In the genomic region with DNA sequence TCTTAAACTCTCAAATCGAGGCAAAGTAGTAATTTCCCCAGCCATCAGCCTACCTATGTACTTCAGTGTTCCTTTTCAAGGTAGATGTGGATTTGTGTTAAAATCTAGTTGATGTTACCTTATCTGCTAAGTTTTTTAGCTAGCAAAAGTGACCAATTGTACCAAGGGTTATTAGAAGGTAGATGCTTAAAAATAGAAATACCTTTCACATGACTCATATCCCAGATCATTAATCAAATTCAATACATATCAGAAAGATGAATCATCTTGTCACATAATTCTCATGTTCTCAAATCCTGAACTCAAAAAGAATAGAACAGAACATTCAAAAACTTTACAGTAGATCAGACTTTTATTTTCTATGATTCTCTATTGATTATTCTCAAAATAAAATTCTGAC, we compare ENCODE assay signal across 21 cellular contexts. TPM values are rescaled to one million over a fixed set of nuclear protein-coding genes. Genes with fewer than 3 reads are reported as not detected.
A peak's percentile ranks its signal among the peaks of the same experiment; 100 is the strongest.
DNase-seq lines count a peak whose midpoint lies in the region; ATAC-seq, FAIRE-seq and TF ChIP-seq lines count a peak whose summit lies in the region.
"Had no signal": no experiment of that assay in that cellular context is flagged by ENCODE, and none has a peak within 500 bp of the region (broad histone marks: within the 10 kb centered on the region; RNA-seq: fewer than 3 reads in every experiment).

No MANE protein-coding gene starts in this region.

- no peak overlapping the region for H3K4me3 ChIP-seq in H1 (ENCODE audit: extremely low read depth in 1 of 4, insufficient read depth in 2 of 4, low read depth in 3 of 4, low read length in 4 of 4)
- H3K4me3 ChIP-seq in mesodermal cell (ENCODE audit: extremely low read depth, insufficient read depth, low read length, poor library complexity, severe bottlenecking) = no peak overlapping the region
- no peak overlapping the region for H3K4me3 ChIP-seq in neural progenitor cell
- no peak overlapping the region for H3K4me3 ChIP-seq in spleen
- H3K4me3 ChIP-seq: BLaER1 treated with 17β-estradiol and CSF1 and Interleukin-3, amounts not matched to agents 10 nM and 100 nM; transverse colon had no signal

- H3K79me1 ChIP-seq in H1 (ENCODE audit: low read depth, low read length) = no peaks in the 10 kb centered on the region

- no peaks in the 10 kb centered on the region for H3K9me3 Mint-ChIP-seq in neural progenitor cell
- H3K9me3 Mint-ChIP-seq: activated CD4-positive, alpha-beta T cell treated with anti-CD3 and anti-CD28 coated beads, Interleukin-2, amount 10 ng/mL, durations not matched to agents 7 days and 5 days; activated T-cell treated with anti-CD3 and anti-CD28 coated beads, Interleukin-2, amount 50 U/mL, for 72 hours; natural killer cell treated with Interleukin-12 subunit alpha and Interleukin-12 subunit beta and Interleukin-15 and Interleukin-18, amount 100 ng/mL, for 72 hours had no signal

- H3K23ac ChIP-seq in H1 (ENCODE audit: insufficient read length) = no peak overlapping the region

- H3K4me2 ChIP-seq in H1 (ENCODE audit: insufficient read depth in 1 of 2, low read depth in 2 of 2, low read length in 2 of 2) (no peak overlapping the region), neural progenitor cell (no peak overlapping the region)
- H3K4me2 ChIP-seq: BLaER1 treated with 17β-estradiol and CSF1 and Interleukin-3, amounts not matched to agents 10 nM and 100 nM had no signal

- CTCF ChIA-PET in H1 (lab: Charles Lee; ENCODE audit: partially characterized antibody) = no interaction called here

- H3K4me1 Mint-ChIP-seq in neural progenitor cell = peaks cover 2% of the 10 kb centered on the region

- H2BK5ac ChIP-seq in H1 (ENCODE audit: low read depth, low read length) = no peak overlapping the region

- H3K36me3 ChIP-seq in H1 (ENCODE audit: control insufficient read depth in 2 of 4, insufficient read depth in 4 of 4, low read length in 3 of 4) (no peaks in the 10 kb centered on the region), mesodermal cell (ENCODE audit: control insufficient read depth, insufficient read depth, low read length) (no peaks in the 10 kb centered on the region), neural progenitor cell (no peaks in the 10 kb centered on the region), spleen (no peaks in the 10 kb centered on the region)
- H3K36me3 ChIP-seq: BLaER1 treated with 17β-estradiol and CSF1 and Interleukin-3, amounts not matched to agents 10 nM and 100 nM; transverse colon had no signal

- TF ChIP-seq POLR2A in H1 (IDR thresholded peaks at IDR 0.05; ENCODE audit: control extremely low read depth in 1 of 2, low read depth in 2 of 2, low read length in 2 of 2) (no peak), spleen (IDR thresholded peaks at IDR 0.05) (no peak)

- H3K56ac ChIP-seq in H1 (replicated peaks; ENCODE audit: insufficient read length, low read depth, low read length) = no peak overlapping the region

- H4K20me1 ChIP-seq in H1 (replicated peaks in 1 of 2; ENCODE audit: control insufficient read depth in 1 of 2, insufficient read depth in 2 of 2, low read length in 2 of 2) = no peaks in the 10 kb centered on the region
- H4K20me1 ChIP-seq in neural progenitor cell (ENCODE audit: low read depth) = no peaks in the 10 kb centered on the region
- H4K20me1 ChIP-seq: BLaER1 treated with 17β-estradiol and CSF1 and Interleukin-3, amounts not matched to agents 10 nM and 100 nM had no signal

- H3K36me3 Mint-ChIP-seq in neural progenitor cell = no peaks in the 10 kb centered on the region
- H3K36me3 Mint-ChIP-seq: natural killer cell treated with Interleukin-12 subunit alpha and Interleukin-12 subunit beta and Interleukin-15 and Interleukin-18, amount 100 ng/mL, for 72 hours had no signal

- no peak overlapping the region for H3K27ac ChIP-seq in H1 (ENCODE audit: low read depth, low read length)
- H3K27ac ChIP-seq in mesodermal cell (ENCODE audit: low read depth, low read length, severe bottlenecking) = peak overlapping the region; percentile 58
- H3K27ac ChIP-seq in neural progenitor cell = no peak overlapping the region
- H3K27ac ChIP-seq in spleen = no peak overlapping the region
- H3K27ac ChIP-seq: BLaER1 treated with 17β-estradiol and CSF1 and Interleukin-3, amounts not matched to agents 10 nM and 100 nM; transverse colon had no signal

- H3K27me3 Mint-ChIP-seq in neural progenitor cell (ENCODE audit: insufficient read depth, low read depth) = no peaks in the 10 kb centered on the region

- H2BK12ac ChIP-seq in H1 (ENCODE audit: low read depth, low read length) = no peak overlapping the region

- no peaks in the 10 kb centered on the region for H3K27me3 ChIP-seq in H1 (replicated peaks in 1 of 4; ENCODE audit: control insufficient read depth in 3 of 4, extremely low read depth in 1 of 4, insufficient read depth in 3 of 4, low read length in 3 of 4)
- no peaks in the 10 kb centered on the region for H3K27me3 ChIP-seq in neural progenitor cell
- H3K27me3 ChIP-seq in spleen (replicated peaks in 1 of 7) = no peaks in the 10 kb centered on the region
- H3K27me3 ChIP-seq: BLaER1 treated with 17β-estradiol and CSF1 and Interleukin-3, amounts not matched to agents 10 nM and 100 nM; transverse colon had no signal

- H3K23me2 ChIP-seq in H1 (ENCODE audit: low read depth, low read length) = no peaks in the 10 kb centered on the region

- H2BK120ac ChIP-seq in H1 (replicated peaks; ENCODE audit: low read depth, low read length) = no peak overlapping the region

- no peak overlapping the region for H3K14ac ChIP-seq in H1 (ENCODE audit: insufficient read length)

- WGBS in H1 (ENCODE audit: extremely low coverage in 1 of 2, insufficient coverage in 1 of 2, insufficient read length in 1 of 2, insufficient replicate concordance in 2 of 2, low coverage in 1 of 2, low lambda C conversion rate in 2 of 2, missing lambda C conversion rate in 1 of 2), 2 experiments = 75% methylated on average over 1 of the region's 1 CpG; no CpG with 5 or more reads in 1 of the 2 experiments
- no CpG with 5 or more reads among the region's 1 CpG for WGBS in mesodermal cell (ENCODE audit: insufficient coverage in 2 of 2), 2 experiments
- WGBS in spleen, 5 donors = 74 to 89% (median 86%) methylated on average over 1 of the region's 1 CpG

- H3K18ac ChIP-seq in H1 (ENCODE audit: extremely low read depth, low read length) = no peak overlapping the region

- no peaks in the 10 kb centered on the region for H3F3A ChIP-seq in neural progenitor cell (ENCODE audit: low read depth)

- DNase-seq in ELR (ENCODE audit: low read depth) = peak; percentile 85
- DNase-seq in RPMI7951 (ENCODE audit: low read depth) = peak; percentile 30
- no peak for DNase-seq in H1 (ENCODE audit: low read depth in 1 of 2, low spot score in 2 of 2)
- DNase-seq in amygdala (lab: John Stamatoyannopoulos, UW) = no peak
- DNase-seq in neural progenitor cell (ENCODE audit: low spot score) = no peak
- DNase-seq in spleen = no peak
- DNase-seq: activated CD4-positive, alpha-beta T cell treated with anti-CD3 and anti-CD28 coated beads, Interleukin-2, amount 10 ng/mL, durations not matched to agents 7 days and 5 days; activated T-cell treated with anti-CD3 and anti-CD28 coated beads, Interleukin-2, amount 50 U/mL, for 72 hours; KBM-7; left ventricle myocardium superior; NCI-H1436 treated with DMSO at 0.1 percent for 48 hours; NCI-H446 treated with DMSO at 0.1 percent for 48 hours; stimulated activated CD4-positive, alpha-beta T cell treated with anti-CD3 and anti-CD28 coated beads, Interleukin-2, amount 100 ng/mL, for 24 hours; transverse colon had no signal

- H4K5ac ChIP-seq in H1 (ENCODE audit: insufficient read length, low read depth, low read length) = no peak overlapping the region

- intact Hi-C loops in spleen (cut with DNase I; ENCODE audit: low total_unique reads) = no loop called here

- no peak overlapping the region for H2AK5ac ChIP-seq in H1 (ENCODE audit: low read depth, low read length)

- TF ChIP-seq EP300 in H1 (IDR thresholded peaks at IDR 0.05; ENCODE audit: borderline replicate concordance in 1 of 2, low read depth in 2 of 2, low read length in 2 of 2) = no peak

- no peak for ATAC-seq in GM19463 (IDR thresholded peaks at IDR 0.05; ENCODE audit: unreplicated experiment)
- ATAC-seq: activated T-cell treated with anti-CD3 and anti-CD28 coated beads, Interleukin-2, amount 50 U/mL, for 72 hours; left ventricle myocardium superior; natural killer cell treated with Interleukin-12 subunit alpha and Interleukin-12 subunit beta and Interleukin-15 and Interleukin-18, amount 100 ng/mL, for 72 hours; Panc1 had no signal

- H2BK20ac ChIP-seq in H1 (ENCODE audit: low read length) = no peak overlapping the region

- H3K9me3 ChIP-seq in H1 (ENCODE audit: insufficient read depth in 2 of 2, low read depth in 1 of 2, low read length in 1 of 2) (no peaks in the 10 kb centered on the region), mesodermal cell (ENCODE audit: control insufficient read depth, low read length) (no peaks in the 10 kb centered on the region), neural progenitor cell (ENCODE audit: low read depth) (no peaks in the 10 kb centered on the region), spleen (no peaks in the 10 kb centered on the region)
- H3K9me3 ChIP-seq: BLaER1 treated with 17β-estradiol and CSF1 and Interleukin-3, amounts not matched to agents 10 nM and 100 nM; transverse colon had no signal

- POLR2A ChIA-PET in H1 (lab: Charles Lee; ENCODE audit: partially characterized antibody) = no interaction called here

- no peak overlapping the region for H3K4me3 Mint-ChIP-seq in neural progenitor cell
- H3K4me3 Mint-ChIP-seq: activated CD4-positive, alpha-beta T cell treated with anti-CD3 and anti-CD28 coated beads, Interleukin-2, amount 10 ng/mL, durations not matched to agents 7 days and 5 days; activated T-cell treated with anti-CD3 and anti-CD28 coated beads, Interleukin-2, amount 50 U/mL, for 72 hours; natural killer cell treated with Interleukin-12 subunit alpha and Interleukin-12 subunit beta and Interleukin-15 and Interleukin-18, amount 100 ng/mL, for 72 hours had no signal

- H3K4ac ChIP-seq in H1 (replicated peaks; ENCODE audit: insufficient read length, low read depth, low read length) = no peak overlapping the region

- H2BK15ac ChIP-seq in H1 (ENCODE audit: low read length) = no peak overlapping the region

- no peak for TF ChIP-seq CTCF in H1 (IDR thresholded peaks at IDR 0.05; ENCODE audit: control extremely low read depth in 1 of 3, insufficient read depth in 1 of 3, low read depth in 1 of 3, low read length in 3 of 3)
- no peak for TF ChIP-seq CTCF in neural progenitor cell (IDR thresholded peaks at IDR 0.05)
- TF ChIP-seq CTCF in spleen (IDR thresholded peaks at IDR 0.05 in 8 of 11, conservative IDR thresholded peaks at IDR 0.05 in 3 of 11) = no peak

- H2AFZ ChIP-seq in H1 (ENCODE audit: low read length) = no peak overlapping the region
- no peak overlapping the region for H2AFZ ChIP-seq in neural progenitor cell (replicated peaks)

- H3K4me1 ChIP-seq in H1 (replicated peaks in 1 of 4; ENCODE audit: control insufficient read depth in 3 of 4, insufficient read depth in 4 of 4, low read length in 3 of 4) (no peaks in the 10 kb centered on the region), mesodermal cell (ENCODE audit: control insufficient read depth, insufficient read depth, low read length, poor library complexity, severe bottlenecking) (peaks cover 12% of the 10 kb centered on the region), neural progenitor cell (no peaks in the 10 kb centered on the region), spleen (no peaks in the 10 kb centered on the region)
- H3K4me1 ChIP-seq: BLaER1 treated with 17β-estradiol and CSF1 and Interleukin-3, amounts not matched to agents 10 nM and 100 nM had no signal

- peak; percentile 66 for FAIRE-seq in H1 (lab: Jason Lieb, UNC)
- FAIRE-seq: GM12892 had no signal

- no peaks in the 10 kb centered on the region for H3K79me2 ChIP-seq in H1 (ENCODE audit: control insufficient read depth in 1 of 2, insufficient read depth in 2 of 2, low read length in 2 of 2)
- no peaks in the 10 kb centered on the region for H3K79me2 ChIP-seq in neural progenitor cell (ENCODE audit: low read depth)

- no peak overlapping the region for H4K91ac ChIP-seq in H1 (replicated peaks; ENCODE audit: insufficient read length, low read length)

- H4K8ac ChIP-seq in H1 (ENCODE audit: extremely low read depth, insufficient read depth, low read length) = no peak overlapping the region

- no peak overlapping the region for H3K9ac ChIP-seq in H1 (replicated peaks in 1 of 4; ENCODE audit: extremely low read depth in 1 of 4, low read depth in 3 of 4, low read length in 3 of 4)
- H3K9ac ChIP-seq in neural progenitor cell = no peak overlapping the region
- H3K9ac ChIP-seq: BLaER1 treated with 17β-estradiol and CSF1 and Interleukin-3, amounts not matched to agents 10 nM and 100 nM had no signal

- no peak for TF ChIP-seq RAD21 in H1 (IDR thresholded peaks at IDR 0.05 in 1 of 2, conservative IDR thresholded peaks at IDR 0.05 in 1 of 2; ENCODE audit: low read depth in 2 of 2, low read length in 2 of 2)

- no peak overlapping the region for H3K27ac Mint-ChIP-seq in neural progenitor cell
- H3K27ac Mint-ChIP-seq: activated CD4-positive, alpha-beta T cell treated with anti-CD3 and anti-CD28 coated beads, Interleukin-2, amount 10 ng/mL, durations not matched to agents 7 days and 5 days; activated T-cell treated with anti-CD3 and anti-CD28 coated beads, Interleukin-2, amount 50 U/mL, for 72 hours; natural killer cell treated with Interleukin-12 subunit alpha and Interleukin-12 subunit beta and Interleukin-15 and Interleukin-18, amount 100 ng/mL, for 72 hours had no signal

RNA-seq across cellular contexts. Expression of gene ENAM, which starts 3.5 kb away (rescaled TPM):
- total RNA-seq in RPMI7951 (2014; rRNA removed; shearing (Covaris generic)) = not detected in 2 replicates
- total RNA-seq in H1 (2021; fragmentation: NEBNext Ultra II Directional; extraction: Animal tissue kit (Norgen Biotek cat#: 25700)) = not detected in 2 replicates
- polyA plus RNA-seq in H1 (2011; rRNA removed) (not detected in 2 replicates), spleen (under 1 TPM in 2 of 3 donors, not detected in 1; 0.02 to 0.03 TPM)
- polyA plus RNA-seq in H1 (2011; cell fraction: cytosol; rRNA removed) = not detected
- polyA plus RNA-seq in H1 (2011; cell fraction: nucleus; rRNA removed) = not detected
- not detected in 4 replicates for polyA plus RNA-seq in H1 (2012, experiment 1 of 2)
- not detected for polyA plus RNA-seq in H1 (2012, experiment 2 of 2)
- polyA plus RNA-seq in H1 (2013, experiment 1 of 2) = not detected
- polyA plus RNA-seq in H1 (2013, experiment 2 of 2) = not detected
- not detected in 2 replicates for polyA minus RNA-seq in H1 (2011; rRNA and poly(A)+ RNA removed)
- polyA minus RNA-seq in H1 (2011; cell fraction: cytosol; rRNA and poly(A)+ RNA removed) = not detected
- not detected for polyA minus RNA-seq in H1 (2011; cell fraction: nucleus; rRNA and poly(A)+ RNA removed)
- polyA plus RNA-seq in mesodermal cell (2013, experiment 1 of 2) = 0.18 TPM
- polyA plus RNA-seq in mesodermal cell (2013, experiment 2 of 2) = 0.05 TPM
- total RNA-seq in neural progenitor cell (ENCODE audit: low replicate concordance) (not detected in 2 replicates), spleen (under 1 TPM in 2 of 7 donors, not detected in 5; 0.27 to 0.30 TPM)
- total RNA-seq: activated T-cell treated with anti-CD3 and anti-CD28 coated beads, Interleukin-2, amount 50 U/mL, for 72 hours; natural killer cell treated with Interleukin-12 subunit alpha and Interleukin-12 subunit beta and Interleukin-15 and Interleukin-18, amount 100 ng/mL, for 72 hours; T-helper 2 cell treated with Interferon-gamma antibody and Interleukin-4, amounts not matched to agents 100 ng/mL and 5 ng/mL, for 36 hours; transverse colon had no signal

RNA-seq across cellular contexts. Expression of gene JCHAIN, which starts 34.3 kb away (rescaled TPM):
- not detected in 2 replicates for total RNA-seq in RPMI7951 (2014; rRNA removed; shearing (Covaris generic))
- total RNA-seq in H1 (2021; fragmentation: NEBNext Ultra II Directional; extraction: Animal tissue kit (Norgen Biotek cat#: 25700)) = not detected in 2 replicates
- polyA plus RNA-seq in H1 (2011; rRNA removed) (not detected in 2 replicates), spleen (100 to 1,000 TPM in 1 of 3 donors, 10 to 100 TPM in 2; 64.8 to 181 (median 96.9) TPM)
- not detected for polyA plus RNA-seq in H1 (2011; cell fraction: cytosol; rRNA removed)
- not detected for polyA plus RNA-seq in H1 (2011; cell fraction: nucleus; rRNA removed)
- not detected in 4 replicates for polyA plus RNA-seq in H1 (2012, experiment 1 of 2)
- polyA plus RNA-seq in H1 (2012, experiment 2 of 2) = not detected
- not detected for polyA plus RNA-seq in H1 (2013, experiment 1 of 2)
- not detected for polyA plus RNA-seq in H1 (2013, experiment 2 of 2)
- polyA minus RNA-seq in H1 (2011; rRNA and poly(A)+ RNA removed) = not detected in 2 replicates
- polyA minus RNA-seq in H1 (2011; cell fraction: cytosol; rRNA and poly(A)+ RNA removed) = not detected
- polyA minus RNA-seq in H1 (2011; cell fraction: nucleus; rRNA and poly(A)+ RNA removed) = not detected
- not detected for polyA plus RNA-seq in mesodermal cell (2013, experiment 1 of 2)
- not detected for polyA plus RNA-seq in mesodermal cell (2013, experiment 2 of 2)
- total RNA-seq in neural progenitor cell (ENCODE audit: low replicate concordance) (0.09 TPM in 1 of 2 replicates, not detected in the other), spleen (1,000 to 10,000 TPM in 1 of 7 donors, 100 to 1,000 TPM in 6; 185 to 1,125 (median 538) TPM)
- total RNA-seq: T-helper 2 cell treated with Interferon-gamma antibody and Interleukin-4, amounts not matched to agents 100 ng/mL and 5 ng/mL, for 36 hours had no signal

RNA-seq across cellular contexts. Expression of gene AMBN, which starts 40.0 kb away (rescaled TPM):
- total RNA-seq in RPMI7951 (2014; rRNA removed; shearing (Covaris generic)) = not detected in 2 replicates
- total RNA-seq in H1 (2021; fragmentation: NEBNext Ultra II Directional; extraction: Animal tissue kit (Norgen Biotek cat#: 25700)) = not detected in 2 replicates
- not detected in 2 replicates for polyA plus RNA-seq in H1 (2011; rRNA removed)
- polyA plus RNA-seq in H1 (2011; cell fraction: cytosol; rRNA removed) = not detected
- polyA plus RNA-seq in H1 (2011; cell fraction: nucleus; rRNA removed) = not detected
- not detected in 4 replicates for polyA plus RNA-seq in H1 (2012, experiment 1 of 2)
- not detected for polyA plus RNA-seq in H1 (2012, experiment 2 of 2)
- polyA plus RNA-seq in H1 (2013, experiment 1 of 2) = not detected
- not detected for polyA plus RNA-seq in H1 (2013, experiment 2 of 2)
- not detected in 2 replicates for polyA minus RNA-seq in H1 (2011; rRNA and poly(A)+ RNA removed)
- not detected for polyA minus RNA-seq in H1 (2011; cell fraction: cytosol; rRNA and poly(A)+ RNA removed)
- not detected for polyA minus RNA-seq in H1 (2011; cell fraction: nucleus; rRNA and poly(A)+ RNA removed)
- not detected for polyA plus RNA-seq in mesodermal cell (2013, experiment 1 of 2)
- not detected for polyA plus RNA-seq in mesodermal cell (2013, experiment 2 of 2)
- total RNA-seq in neural progenitor cell (ENCODE audit: low replicate concordance) = 0.15 TPM in 1 of 2 replicates, not detected in the other
- not detected for total RNA-seq in spleen
- polyA plus RNA-seq in spleen = not detected
- total RNA-seq: activated CD4-positive, alpha-beta T cell treated with anti-CD3 and anti-CD28 coated beads, Interleukin-2, amount 10 ng/mL, durations not matched to agents 7 days and 5 days; activated T-cell treated with anti-CD3 and anti-CD28 coated beads, Interleukin-2, amount 50 U/mL, for 72 hours; left ventricle myocardium superior; natural killer cell treated with Interleukin-12 subunit alpha and Interleukin-12 subunit beta and Interleukin-15 and Interleukin-18, amount 100 ng/mL, for 72 hours; T-helper 2 cell treated with Interferon-gamma antibody and Interleukin-4, amounts not matched to agents 100 ng/mL and 5 ng/mL, for 36 hours; transverse colon had no signal

RNA-seq across cellular contexts. Expression of gene UTP3, which starts 56.3 kb away (rescaled TPM):
- total RNA-seq in RPMI7951 (2014; rRNA removed; shearing (Covaris generic)) = 15.0 and 16.0 TPM in 2 replicates
- total RNA-seq in H1 (2021; fragmentation: NEBNext Ultra II Directional; extraction: Animal tissue kit (Norgen Biotek cat#: 25700)) = 50.6 and 51.3 TPM in 2 replicates
- 11.2 and 11.8 TPM in 2 replicates for polyA plus RNA-seq in H1 (2011; rRNA removed)
- polyA plus RNA-seq in H1 (2011; cell fraction: cytosol; rRNA removed) = 28.4 TPM
- polyA plus RNA-seq in H1 (2011; cell fraction: nucleus; rRNA removed) = 12.8 TPM
- 46.0 to 69.3 TPM (median 52.7 TPM) in 4 replicates for polyA plus RNA-seq in H1 (2012, experiment 1 of 2)
- 11.2 TPM for polyA plus RNA-seq in H1 (2012, experiment 2 of 2)
- 50.3 TPM for polyA plus RNA-seq in H1 (2013, experiment 1 of 2)
- 49.7 TPM for polyA plus RNA-seq in H1 (2013, experiment 2 of 2)
- polyA minus RNA-seq in H1 (2011; rRNA and poly(A)+ RNA removed) = 4.8 and 5.4 TPM in 2 replicates
- 7.3 TPM for polyA minus RNA-seq in H1 (2011; cell fraction: cytosol; rRNA and poly(A)+ RNA removed)
- polyA minus RNA-seq in H1 (2011; cell fraction: nucleus; rRNA and poly(A)+ RNA removed) = 8.0 TPM
- 28.0 TPM for polyA plus RNA-seq in mesodermal cell (2013, experiment 1 of 2)
- polyA plus RNA-seq in mesodermal cell (2013, experiment 2 of 2) = 31.3 TPM
- total RNA-seq in neural progenitor cell (ENCODE audit: low replicate concordance) = 19.1 and 19.8 TPM in 2 replicates
- 10 to 100 TPM; 29.0 to 45.1 (median 37.6) TPM for total RNA-seq in spleen
- 10 to 100 TPM; 37.3 to 51.3 (median 47.3) TPM for polyA plus RNA-seq in spleen

Comparison
In these comparisons a context has a peak if more than half of its experiments do, and no peak if none do; other contexts are left out.
1. DNase-seq: peak in ELR (single experiment) and RPMI7951 (single experiment); none in H1 (0 of 2), amygdala (0 of 56), neural progenitor cell (single experiment) and spleen (single experiment).
2. RNA of gene JCHAIN, which starts 34.3 kb away (total RNA-seq): 185 to 1,125 TPM in spleen; not detected in RPMI7951, not detected in H1 and 0.09 TPM in neural progenitor cell; every median in the first group is over 100 times any median in the second.